Comparison of ENCODE assay signal across 28 cellular contexts in the genomic region with DNA sequence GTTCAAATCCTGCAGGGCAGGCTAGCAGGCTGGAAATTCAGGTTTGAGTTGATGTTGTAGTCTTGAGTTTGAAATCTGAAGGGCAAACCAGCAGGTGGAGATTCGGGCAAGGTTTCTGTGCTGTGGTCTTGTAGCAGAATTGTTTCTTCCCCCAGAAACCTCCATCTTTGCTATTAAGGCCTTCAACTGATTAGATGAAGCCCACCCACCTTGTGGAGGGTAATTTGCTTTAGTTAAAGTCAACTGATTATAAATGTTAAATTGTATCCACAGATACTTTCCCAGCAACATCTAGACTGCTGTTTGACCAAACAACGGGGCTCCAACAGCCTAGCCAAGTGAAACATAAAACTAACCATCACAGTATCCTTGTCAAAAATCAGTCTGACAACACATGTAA.
"Had no signal": no experiment of that assay in that cellular context is flagged by ENCODE, and none has a peak within 500 bp of the region (broad histone marks: within the 10 kb centered on the region; RNA-seq: fewer than 3 reads in every experiment).

No MANE protein-coding gene starts in this region.

- ATAC-seq: stimulated activated effector memory CD8-positive, alpha-beta T cell treated with anti-CD3 and anti-CD28 coated beads, Interleukin-12 subunit alpha, Interleukin-12 subunit beta, amount 100 ng/mL, for 72 hours; stimulated activated memory B cell treated with anti-CD40 and anti-IgM and Interleukin-4, amounts not matched to agents 10 μg/mL and 1 μg/mL and 100 μg/mL, for 72 hours; stimulated activated naive B cell treated with anti-CD40 and anti-IgM and Interleukin-4, amounts not matched to agents 10 μg/mL and 1 μg/mL and 100 μg/mL, for 72 hours; stimulated activated naive CD8-positive, alpha-beta T cell treated with anti-CD3 and anti-CD28 coated beads, Interleukin-15, amount 100 ng/mL, for 72 hours; stimulated activated naive CD8-positive, alpha-beta T cell treated with anti-CD3 and anti-CD28 coated beads, Interleukin-15, Interleukin-2, amounts not matched to agents 100 U/mL and 50 U/mL, for 24 hours; upper lobe of right lung had no signal

- H3K36me3 Mint-ChIP-seq: stimulated activated effector memory CD8-positive, alpha-beta T cell treated with anti-CD3 and anti-CD28 coated beads, Interleukin-12 subunit alpha, Interleukin-12 subunit beta, amount 100 ng/mL, for 72 hours; stimulated activated memory B cell treated with anti-CD40 and anti-IgM and Interleukin-4, amounts not matched to agents 10 μg/mL and 1 μg/mL and 100 μg/mL, for 72 hours; stimulated activated naive B cell treated with anti-CD40 and anti-IgM and Interleukin-4, amounts not matched to agents 10 μg/mL and 1 μg/mL and 100 μg/mL, for 72 hours had no signal

- H3K27ac ChIP-seq: stomach, suprapubic skin, thoracic aorta, thyroid gland, tibial artery, tibial nerve, transverse colon, upper lobe of left lung, upper lobe of right lung, uterus, vagina had no signal

- H3K36me3 ChIP-seq: stomach, suprapubic skin, thoracic aorta, thyroid gland, tibial artery, tibial nerve, transverse colon, upper lobe of left lung, upper lobe of right lung, uterus, vagina had no signal

- H3K4me3 ChIP-seq: stomach, suprapubic skin, thoracic aorta, thyroid gland, tibial artery, tibial nerve, transverse colon, upper lobe of left lung, upper lobe of right lung, uterus, vagina had no signal

- H3K4me1 ChIP-seq: stomach, suprapubic skin, thyroid gland, tibial artery, tibial nerve, transverse colon, upper lobe of left lung, upper lobe of right lung, uterus, vagina had no signal

- H3K9me3 Mint-ChIP-seq: stimulated activated effector memory CD8-positive, alpha-beta T cell treated with anti-CD3 and anti-CD28 coated beads, Interleukin-12 subunit alpha, Interleukin-12 subunit beta, amount 100 ng/mL, for 72 hours; stimulated activated memory B cell treated with anti-CD40 and anti-IgM and Interleukin-4, amounts not matched to agents 10 μg/mL and 1 μg/mL and 100 μg/mL, for 72 hours; stimulated activated naive B cell treated with anti-CD40 and anti-IgM and Interleukin-4, amounts not matched to agents 10 μg/mL and 1 μg/mL and 100 μg/mL, for 72 hours; stimulated activated naive CD8-positive, alpha-beta T cell treated with anti-CD3 and anti-CD28 coated beads, Interleukin-15, amount 100 ng/mL, for 72 hours; stimulated activated naive CD8-positive, alpha-beta T cell treated with anti-CD3 and anti-CD28 coated beads, Interleukin-15, Interleukin-2, amounts not matched to agents 100 ng/mL and 50 ng/mL, for 24 hours had no signal

- FAIRE-seq: urothelium cell line had no signal

- H3K27ac Mint-ChIP-seq: stimulated activated effector memory CD8-positive, alpha-beta T cell treated with anti-CD3 and anti-CD28 coated beads, Interleukin-12 subunit alpha, Interleukin-12 subunit beta, amount 100 ng/mL, for 72 hours; stimulated activated memory B cell treated with anti-CD40 and anti-IgM and Interleukin-4, amounts not matched to agents 10 μg/mL and 1 μg/mL and 100 μg/mL, for 72 hours; stimulated activated naive B cell treated with anti-CD40 and anti-IgM and Interleukin-4, amounts not matched to agents 10 μg/mL and 1 μg/mL and 100 μg/mL, for 72 hours; stimulated activated naive CD8-positive, alpha-beta T cell treated with anti-CD3 and anti-CD28 coated beads, Interleukin-15, amount 100 ng/mL, for 72 hours; stimulated activated naive CD8-positive, alpha-beta T cell treated with anti-CD3 and anti-CD28 coated beads, Interleukin-15, Interleukin-2, amounts not matched to agents 100 ng/mL and 50 ng/mL, for 24 hours had no signal

- H3K27me3 ChIP-seq: stomach, suprapubic skin, thyroid gland, tibial artery, tibial nerve, upper lobe of left lung, upper lobe of right lung, uterus, vagina had no signal

- H3K9me3 ChIP-seq: stomach, suprapubic skin, thoracic aorta, thyroid gland, tibial artery, tibial nerve, transverse colon, upper lobe of left lung, upper lobe of right lung, uterus, vagina had no signal

- H3K4me3 Mint-ChIP-seq: stimulated activated effector memory CD8-positive, alpha-beta T cell treated with anti-CD3 and anti-CD28 coated beads, Interleukin-12 subunit alpha, Interleukin-12 subunit beta, amount 100 ng/mL, for 72 hours; stimulated activated memory B cell treated with anti-CD40 and anti-IgM and Interleukin-4, amounts not matched to agents 10 μg/mL and 1 μg/mL and 100 μg/mL, for 72 hours; stimulated activated naive B cell treated with anti-CD40 and anti-IgM and Interleukin-4, amounts not matched to agents 10 μg/mL and 1 μg/mL and 100 μg/mL, for 72 hours; stimulated activated naive CD8-positive, alpha-beta T cell treated with anti-CD3 and anti-CD28 coated beads, Interleukin-15, amount 100 ng/mL, for 72 hours; stimulated activated naive CD8-positive, alpha-beta T cell treated with anti-CD3 and anti-CD28 coated beads, Interleukin-15, Interleukin-2, amounts not matched to agents 100 ng/mL and 50 ng/mL, for 24 hours had no signal

- H3K4me1 Mint-ChIP-seq: stimulated activated effector memory CD8-positive, alpha-beta T cell treated with anti-CD3 and anti-CD28 coated beads, Interleukin-12 subunit alpha, Interleukin-12 subunit beta, amount 100 ng/mL, for 72 hours; stimulated activated memory B cell treated with anti-CD40 and anti-IgM and Interleukin-4, amounts not matched to agents 10 μg/mL and 1 μg/mL and 100 μg/mL, for 72 hours; stimulated activated naive B cell treated with anti-CD40 and anti-IgM and Interleukin-4, amounts not matched to agents 10 μg/mL and 1 μg/mL and 100 μg/mL, for 72 hours; stimulated activated naive CD8-positive, alpha-beta T cell treated with anti-CD3 and anti-CD28 coated beads, Interleukin-15, amount 100 ng/mL, for 72 hours had no signal

- H3K27me3 Mint-ChIP-seq: stimulated activated naive CD8-positive, alpha-beta T cell treated with anti-CD3 and anti-CD28 coated beads, Interleukin-15, amount 100 ng/mL, for 72 hours had no signal

- DNase-seq: stimulated activated CD4-positive, alpha-beta T cell treated with anti-CD3 and anti-CD28 coated beads, Interleukin-2, amount 100 ng/mL, for 24 hours; stimulated activated CD4-positive, alpha-beta T cell treated with anti-CD3 and anti-CD28 coated beads, Interleukin-2, amount 100 ng/mL, for 48 hours; stimulated activated CD4-positive, alpha-beta T cell treated with anti-CD3 and anti-CD28 coated beads, Interleukin-4, amount 100 ng/mL, for 1 hour; stimulated activated CD4-positive, alpha-beta T cell treated with anti-CD3 and anti-CD28 coated beads, Interleukin-4, amount 100 ng/mL, for 24 hours; stimulated activated CD4-positive, alpha-beta T cell treated with anti-CD3 and anti-CD28 coated beads, Interleukin-4, amount 100 ng/mL, for 4 hours; stimulated activated CD8-positive, alpha-beta memory T cell treated with anti-CD3 and anti-CD28 coated beads, Interleukin-4, amount 100 ng/mL, for 48 hours; stimulated activated naive B cell treated with anti-CD40 and anti-IgM and Interleukin-4, amounts not matched to agents 10 μg/mL and 1 μg/mL and 100 μg/mL, for 72 hours; stimulated activated naive CD4-positive, alpha-beta T cell; stimulated activated naive CD4-positive, alpha-beta T cell treated with Interleukin-2 at 50 U/mL for 16 hours; stimulated activated naive CD8-positive, alpha-beta T cell treated with anti-CD3 and anti-CD28 coated beads, Interleukin-15, amount 100 ng/mL, for 72 hours; stimulated activated naive CD8-positive, alpha-beta T cell treated with anti-CD3 and anti-CD28 coated beads, Interleukin-15, Interleukin-2, amounts not matched to agents 100 U/mL and 50 U/mL, for 24 hours; stomach; substantia nigra; thyroid gland; tibial artery; transverse colon; trophoblast cell; upper lobe of left lung; upper lobe of right lung; uterus had no signal
